ENCODE assay signal across 6 cellular contexts in genomic region chr12:6871052-6871957, GRCh38. TPM values are rescaled to one million over a fixed set of nuclear protein-coding genes. Genes with fewer than 3 reads are reported as not detected.
DNase-seq lines count a peak whose midpoint lies in the region; ATAC-seq and TF ChIP-seq lines count a peak whose summit lies in the region.

No MANE protein-coding gene starts in this region.

- no peak for ATAC-seq in HG03045 (IDR thresholded peaks at IDR 0.05; ENCODE audit: unreplicated experiment)

- H3K36me3 Mint-ChIP-seq in stimulated activated naive CD8-positive, alpha-beta T cell treated with anti-CD3 and anti-CD28 coated beads, Interleukin-15, Interleukin-2, amounts not matched to agents 100 ng/mL and 50 ng/mL, for 24 hours (ENCODE audit: low read depth), result peaks cover 66% of the 10 kb centered on the region

- H3K36me3 ChIP-seq in H7 (replicated peaks; ENCODE audit: control insufficient read depth, insufficient read depth, low read length), result peaks cover 19% of the 10 kb centered on the region
- H3K36me3 ChIP-seq in SJCRH30, result peaks cover 38% of the 10 kb centered on the region

- peak; percentile 62 for DNase-seq in H7
- DNase-seq in SJCRH30, result peak; percentile 24 to 40
- DNase-seq in foreskin fibroblast, result peak in 1 of 2 donors; percentile 73
- DNase-seq in effector CD8-positive, alpha-beta T cell (lab: John Stamatoyannopoulos, UW), result no peak

- H3K4me1 ChIP-seq in SJCRH30, result peaks cover 12% of the 10 kb centered on the region; the same call in 1 of the 2 replicates

- H3K4me1 Mint-ChIP-seq in stimulated activated naive CD8-positive, alpha-beta T cell treated with anti-CD3 and anti-CD28 coated beads, Interleukin-15, Interleukin-2, amounts not matched to agents 100 ng/mL and 50 ng/mL, for 24 hours (ENCODE audit: low read depth), result peaks cover 69% of the 10 kb centered on the region

- 0 out of 2 replicates have a peak overlapping the region, but pooled peaks have one; percentile 4 for H3K4me3 ChIP-seq in H7 (ENCODE audit: insufficient read depth, low read depth, low read length)
- H3K4me3 ChIP-seq in SJCRH30, result no peak overlapping the region
- peak overlapping the region; percentile 80 to 91 for H3K4me3 ChIP-seq in foreskin fibroblast (ENCODE audit: low read depth in 1 of 2, low read length in 2 of 2)

- TF ChIP-seq CTCF in foreskin fibroblast (IDR thresholded peaks at IDR 0.05; ENCODE audit: low read depth, low read length), result no peak

- H3K27me3 ChIP-seq in H7 (ENCODE audit: control insufficient read depth, insufficient read depth, low read length) (no peaks in the 10 kb centered on the region), SJCRH30 (no peaks in the 10 kb centered on the region)

- H3K27ac Mint-ChIP-seq in stimulated activated naive CD8-positive, alpha-beta T cell treated with anti-CD3 and anti-CD28 coated beads, Interleukin-15, Interleukin-2, amounts not matched to agents 100 ng/mL and 50 ng/mL, for 24 hours, result peak overlapping the region; percentile 87

- no peaks in the 10 kb centered on the region for H3K27me3 Mint-ChIP-seq in stimulated activated naive CD8-positive, alpha-beta T cell treated with anti-CD3 and anti-CD28 coated beads, Interleukin-15, Interleukin-2, amounts not matched to agents 100 ng/mL and 50 ng/mL, for 24 hours

- H3K4me3 Mint-ChIP-seq in stimulated activated naive CD8-positive, alpha-beta T cell treated with anti-CD3 and anti-CD28 coated beads, Interleukin-15, Interleukin-2, amounts not matched to agents 100 ng/mL and 50 ng/mL, for 24 hours, result peak overlapping the region; percentile 94

- H3K9me3 ChIP-seq in SJCRH30 (replicated peaks), result no peaks in the 10 kb centered on the region

- no peak overlapping the region for H3K27ac ChIP-seq in SJCRH30

- H3K9me3 Mint-ChIP-seq in stimulated activated naive CD8-positive, alpha-beta T cell treated with anti-CD3 and anti-CD28 coated beads, Interleukin-15, Interleukin-2, amounts not matched to agents 100 ng/mL and 50 ng/mL, for 24 hours, result no peaks in the 10 kb centered on the region

RNA-seq across cellular contexts. Expression of gene SPSB2, which starts 1.8 kb away (rescaled TPM):
- total RNA-seq in H7 (2014; rRNA removed; shearing (Covaris generic)), result 28.7 and 29.4 TPM in 2 replicates
- 2.6 and 3.7 TPM in 2 replicates for total RNA-seq in SJCRH30 (2014; rRNA removed; shearing (Covaris generic))

RNA-seq across cellular contexts. Expression of gene TPI1, which starts 4.0 kb away (rescaled TPM):
- total RNA-seq in H7 (2014; rRNA removed; shearing (Covaris generic)), result 1,353 and 1,607 TPM in 2 replicates
- 1,296 and 1,386 TPM in 2 replicates for total RNA-seq in SJCRH30 (2014; rRNA removed; shearing (Covaris generic))

RNA-seq across cellular contexts. Expression of gene USP5, which starts 19.4 kb away (rescaled TPM):
- total RNA-seq in H7 (2014; rRNA removed; shearing (Covaris generic)), result 103 and 112 TPM in 2 replicates
- 76.7 and 78.0 TPM in 2 replicates for total RNA-seq in SJCRH30 (2014; rRNA removed; shearing (Covaris generic))

RNA-seq across cellular contexts. Expression of gene CDCA3, which starts 20.2 kb away (rescaled TPM):
- 85.6 and 115 TPM in 2 replicates for total RNA-seq in H7 (2014; rRNA removed; shearing (Covaris generic))
- 96.8 and 104 TPM in 2 replicates for total RNA-seq in SJCRH30 (2014; rRNA removed; shearing (Covaris generic))

RNA-seq across cellular contexts. Expression of gene GNB3, which starts 30.6 kb away (rescaled TPM):
- total RNA-seq in H7 (2014; rRNA removed; shearing (Covaris generic)), result 1.5 and 5.5 TPM in 2 replicates
- 2.2 and 3.2 TPM in 2 replicates for total RNA-seq in SJCRH30 (2014; rRNA removed; shearing (Covaris generic))
